Comparison of ENCODE assay signal across 8 cellular contexts in genomic region chr15:78760091-78760882, GRCh38. TPM values are rescaled to one million over a fixed set of nuclear protein-coding genes. Genes with fewer than 3 reads are reported as not detected.
A peak's percentile ranks its signal among the peaks of the same experiment; 100 is the strongest.
DNase-seq lines count a peak whose midpoint lies in the region; ATAC-seq and TF ChIP-seq lines count a peak whose summit lies in the region.
"Not testable (repeated sequence)": the region's sequence is repeated elsewhere in the genome, so short reads cannot be mapped to it uniquely, and the experiment has no call there.

No MANE protein-coding gene starts in this region.

- not testable (repeated sequence) for H3K9ac ChIP-seq in colonic mucosa (ENCODE audit: low read depth in 2 of 2, low read length in 2 of 2); smooth muscle cell (ENCODE audit: low read depth)

- H3K4me1 Mint-ChIP-seq in activated T-helper 17 cell treated with anti-CD3 and anti-CD28 coated beads, Interleukin-2, amount 50 U/mL, for 72 hours: not testable (repeated sequence)
- H3K4me1 Mint-ChIP-seq in naive B cell: peaks cover 42 to 75% (median 60%) of the 10 kb centered on the region in 3 donors

- H3K36me3 ChIP-seq in ACC112 (ENCODE audit: insufficient read depth, low read length); colonic mucosa; heart right ventricle; smooth muscle cell (ENCODE audit: low read depth): not testable (repeated sequence)

- WGBS in heart right ventricle, 2 donors: 20 to 22% methylated on average over 10 to 11 of the region's 13 CpGs
- 38% methylated on average over 9 of the region's 13 CpGs for WGBS in smooth muscle cell (ENCODE audit: low lambda C conversion rate)

- not testable (repeated sequence) for H3K27me3 ChIP-seq in ACC112 (ENCODE audit: insufficient read depth, low read length); colonic mucosa; heart right ventricle; smooth muscle cell (ENCODE audit: low read depth)

- TF ChIP-seq CTCF in colonic mucosa (IDR thresholded peaks at IDR 0.05); smooth muscle cell (IDR thresholded peaks at IDR 0.05; ENCODE audit: borderline replicate concordance, insufficient read depth, poor library complexity, severe bottlenecking): not testable (repeated sequence)
- TF ChIP-seq CTCF in heart right ventricle (IDR thresholded peaks at IDR 0.05): peak in 1 of 9 donors; percentile 15

- not testable (repeated sequence) for H3K4me3 ChIP-seq in ACC112 (ENCODE audit: low read depth, low read length); colonic mucosa; heart right ventricle; smooth muscle cell

- ATAC-seq in activated T-helper 17 cell treated with anti-CD3 and anti-CD28 coated beads, Interleukin-2, amount 50 U/mL, for 72 hours (replicated peaks); naive B cell (ENCODE audit: low read depth in 2 of 2): not testable (repeated sequence)
- ATAC-seq in heart right ventricle: peak; percentile 70 to 89 (median 75)

- peaks cover 36% of the 10 kb centered on the region for H3K4me1 ChIP-seq in ACC112 (ENCODE audit: control insufficient read depth, insufficient read depth, low read length, unreplicated experiment)
- not testable (repeated sequence) for H3K4me1 ChIP-seq in colonic mucosa; smooth muscle cell (ENCODE audit: low read depth)
- peaks cover 29 to 83% (median 62%) of the 10 kb centered on the region in 9 donors for H3K4me1 ChIP-seq in heart right ventricle

- H3F3A ChIP-seq in smooth muscle cell (ENCODE audit: low read depth): not testable (repeated sequence)

- not testable (repeated sequence) for H4K20me1 ChIP-seq in smooth muscle cell (ENCODE audit: low read depth)

- intact Hi-C loops in colonic mucosa (cut with DNase I): not testable (repeated sequence)
- intact Hi-C loops in heart right ventricle (cut with DNase I): loop anchor here in 2 of 10 donors (5.0 to 10.0 kb wide), 2 partner anchors 52 to 55 kb away; partner anchors contain the start of gene ADAMTS7 (in 2 of the 2)

- peak overlapping the region; percentile 95 for H3K27ac Mint-ChIP-seq in activated T-helper 17 cell treated with anti-CD3 and anti-CD28 coated beads, Interleukin-2, amount 50 U/mL, for 72 hours
- H3K27ac Mint-ChIP-seq in naive B cell: peak overlapping the region; percentile 33 to 99 (median 79)

- H3K9me3 Mint-ChIP-seq in activated T-helper 17 cell treated with anti-CD3 and anti-CD28 coated beads, Interleukin-2, amount 50 U/mL, for 72 hours; naive B cell: not testable (repeated sequence)

- H3K27ac ChIP-seq in ACC112 (ENCODE audit: low read depth, low read length) (peak overlapping the region; percentile 43; the same call in 1 of the 2 replicates), heart right ventricle (peak overlapping the region in 9 of 10 donors; percentile 6 to 86 (median 66))
- H3K27ac ChIP-seq in colonic mucosa; smooth muscle cell (ENCODE audit: low read depth): not testable (repeated sequence)

- not testable (repeated sequence) for H3K36me3 Mint-ChIP-seq in activated T-helper 17 cell treated with anti-CD3 and anti-CD28 coated beads, Interleukin-2, amount 50 U/mL, for 72 hours (ENCODE audit: low read depth); naive B cell

- not testable (repeated sequence) for H3K79me2 ChIP-seq in ACC112 (ENCODE audit: control insufficient read depth, insufficient read depth, low read length, unreplicated experiment); smooth muscle cell (ENCODE audit: low read depth)

- DNase-seq in HCEC 1CT (peak; percentile 14), RPMI8226 (peak; percentile 69), colonic mucosa (peak; percentile 37), heart right ventricle (peak; percentile 75 to 81), naive B cell (peak; percentile 24), smooth muscle cell (lab: John Stamatoyannopoulos, UW; ENCODE audit: unreplicated experiment) (peak; percentile 30)

- H3K27me3 Mint-ChIP-seq in activated T-helper 17 cell treated with anti-CD3 and anti-CD28 coated beads, Interleukin-2, amount 50 U/mL, for 72 hours; naive B cell: not testable (repeated sequence)

- H2AFZ ChIP-seq in ACC112 (ENCODE audit: low read length, unreplicated experiment); smooth muscle cell (ENCODE audit: low read depth): not testable (repeated sequence)

- peak overlapping the region; percentile 78 for H3K4me3 Mint-ChIP-seq in activated T-helper 17 cell treated with anti-CD3 and anti-CD28 coated beads, Interleukin-2, amount 50 U/mL, for 72 hours
- peak overlapping the region in 7 of 8 donors; percentile 32 to 87 (median 62) for H3K4me3 Mint-ChIP-seq in naive B cell

- not testable (repeated sequence) for H3K4me2 ChIP-seq in smooth muscle cell

- not testable (repeated sequence) for H3K9me3 ChIP-seq in colonic mucosa; heart right ventricle; smooth muscle cell (replicated peaks; ENCODE audit: low read depth)

RNA-seq across cellular contexts. Expression of gene ADAMTS7, which starts 51.0 kb away (rescaled TPM):
- 1 to 10 TPM; 1.2 to 4.4 TPM for total RNA-seq in activated T-helper 17 cell treated with anti-CD3 and anti-CD28 coated beads, Interleukin-2, amount 50 U/mL, for 72 hours
- total RNA-seq in colonic mucosa: 1 to 10 TPM; 1.6 to 1.8 TPM
- total RNA-seq in heart right ventricle: 10 to 100 TPM in 9 of 10 donors, 1 to 10 TPM in 1; 8.8 to 41.2 (median 17.9) TPM
- polyA plus RNA-seq in heart right ventricle: 10 to 100 TPM in 1 of 2 donors, 1 to 10 TPM in 1; 3.5 to 47.0 TPM
- not detected for polyA plus RNA-seq in naive B cell (ENCODE audit: low read depth in 6 of 6)
- total RNA-seq in smooth muscle cell: 9.6 and 11.2 TPM in 2 replicates
- polyA plus RNA-seq in smooth muscle cell: 7.8 and 11.0 TPM in 2 replicates

Comparison
In these comparisons a context has a peak if more than half of its experiments do, and no peak if none do; other contexts are left out.
1. DNase-seq: peak in every context shown above with its lines; median percentile 78 in heart right ventricle; 69 in RPMI8226; 37 in colonic mucosa; 30 in smooth muscle cell; 24 in naive B cell; 14 in HCEC 1CT.